In the genomic region with DNA sequence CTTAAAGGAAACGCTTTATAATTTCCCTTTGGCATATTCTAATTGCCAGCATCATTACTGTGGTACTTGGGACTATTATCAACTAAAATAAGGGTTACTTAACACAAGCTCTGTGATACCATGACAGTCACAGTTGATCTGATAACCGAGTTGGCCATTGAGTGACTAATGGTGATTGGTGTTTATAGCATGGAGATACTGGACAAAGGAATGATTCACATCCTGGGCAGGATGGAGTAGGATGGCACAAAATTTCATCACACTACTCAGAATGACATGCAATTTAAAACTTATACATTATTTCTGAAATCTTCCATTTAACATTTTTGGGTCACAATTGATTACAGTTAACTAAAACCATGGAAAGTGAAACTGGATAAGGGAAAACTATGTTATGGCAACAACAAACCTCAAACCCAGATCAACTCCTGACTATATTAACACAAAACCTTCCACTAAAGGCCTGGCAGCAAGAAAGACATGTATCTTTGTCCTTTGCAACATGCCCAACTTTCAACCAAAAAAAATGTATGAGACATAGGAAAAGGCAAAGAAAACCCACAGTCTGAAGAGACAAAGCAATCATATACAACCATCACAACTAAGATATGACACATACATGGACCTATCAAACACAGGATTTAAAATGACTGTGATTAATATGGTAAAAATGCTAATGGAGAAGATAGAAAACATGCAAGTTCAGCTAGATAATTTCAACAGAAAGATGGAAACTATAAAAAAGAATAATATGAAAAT, we compare ENCODE assay signal across 20 cellular contexts.
A peak's percentile ranks its signal among the peaks of the same experiment; 100 is the strongest.
DNase-seq lines count a peak whose midpoint lies in the region; ATAC-seq, FAIRE-seq and TF ChIP-seq lines count a peak whose summit lies in the region.
"Had no signal": no experiment of that assay in that cellular context is flagged by ENCODE, and none has a peak within 500 bp of the region (broad histone marks: within the 10 kb centered on the region; RNA-seq: fewer than 3 reads in every experiment).

No MANE protein-coding gene starts in this region.

- no peak overlapping the region for H4K91ac ChIP-seq in IMR-90 (ENCODE audit: insufficient read depth, low read depth, low read length)

- no peaks in the 10 kb centered on the region for H3K79me1 ChIP-seq in IMR-90 (ENCODE audit: low read depth in 1 of 2, low read length in 2 of 2)

- H3K9me3 ChIP-seq in A549 = no peaks in the 10 kb centered on the region; the same call in 1 of the 3 replicates
- H3K9me3 ChIP-seq in IMR-90 (ENCODE audit: control insufficient read depth, insufficient read depth, low read length) = peaks cover 2% of the 10 kb centered on the region; the same call in 1 of the 2 replicates
- H3K9me3 ChIP-seq: testis had no signal

- no peak overlapping the region for H2BK20ac ChIP-seq in IMR-90 (ENCODE audit: low read depth, low read length)

- H3K27ac ChIP-seq in A549 = 0 out of 6 replicates have a peak overlapping the region, but pooled peaks of 1 of the 2 experiments have one; percentile 23
- no peak overlapping the region for H3K27ac ChIP-seq in IMR-90 (ENCODE audit: insufficient read depth, low read length)
- peak overlapping the region; percentile 69 for H3K27ac ChIP-seq in brain microvascular endothelial cell
- H3K27ac ChIP-seq in foreskin keratinocyte = peak overlapping the region; percentile 64
- H3K27ac ChIP-seq: cardiac muscle cell, esophagus muscularis mucosa, testis had no signal

- no peak overlapping the region for H3K4me2 ChIP-seq in A549
- H3K4me2 ChIP-seq in IMR-90 (ENCODE audit: low read depth, low read length) = no peak overlapping the region

- peaks cover 2% of the 10 kb centered on the region for H3K27me3 ChIP-seq in IMR-90 (ENCODE audit: control insufficient read depth, insufficient read depth, low read length)
- H3K27me3 ChIP-seq in brain microvascular endothelial cell (replicated peaks) = no peaks in the 10 kb centered on the region
- H3K27me3 ChIP-seq in foreskin keratinocyte = peaks cover under 1% of the 10 kb centered on the region
- H3K27me3 ChIP-seq: cardiac muscle cell, esophagus muscularis mucosa, testis had no signal

- no peak overlapping the region for H3K4ac ChIP-seq in IMR-90 (ENCODE audit: low read depth, low read length)

- TF ChIP-seq POLR2A in A549 (IDR thresholded peaks at IDR 0.05; ENCODE audit: low read length) (no peak), IMR-90 (IDR thresholded peaks at IDR 0.05; ENCODE audit: low read depth, low read length) (no peak)

- H2AK9ac ChIP-seq in IMR-90 (replicated peaks; ENCODE audit: low read depth, low read length, poor library complexity) = no peak overlapping the region

- 41% methylated on average over 2 of the region's 2 CpGs for WGBS in A549 (ENCODE audit: missing lambda C conversion rate)
- WGBS in IMR-90 (ENCODE audit: extremely low coverage in 2 of 2, insufficient read length in 1 of 2), 2 experiments = no CpG with 5 or more reads among the region's 2 CpGs

- H3K4me3 ChIP-seq in A549 (no peak overlapping the region), IMR-90 (ENCODE audit: insufficient read depth, low read depth, low read length) (no peak overlapping the region), brain microvascular endothelial cell (ENCODE audit: low read depth, low read length) (no peak overlapping the region)
- H3K4me3 ChIP-seq: cardiac muscle cell, esophagus muscularis mucosa, testis had no signal

- no peaks in the 10 kb centered on the region for H4K20me1 ChIP-seq in IMR-90 (ENCODE audit: insufficient read depth, low read length)

- ATAC-seq in A549 (no peak; a peak in 1 of 6 replicates), IMR-90 (ENCODE audit: low read depth) (no peak), foreskin keratinocyte (peak; percentile 90), HG02798 (IDR thresholded peaks at IDR 0.05; ENCODE audit: poor library complexity, unreplicated experiment) (no peak)
- ATAC-seq: activated T-helper 17 cell treated with anti-CD3 and anti-CD28 coated beads, Interleukin-2, amount 50 U/mL, for 72 hours; natural killer cell treated with Interleukin-12 subunit alpha and Interleukin-12 subunit beta and Interleukin-15 and Interleukin-18, amount 100 ng/mL, for 72 hours had no signal

- POLR2A ChIA-PET in A549 (lab: Yijun Ruan, JAX) = interaction anchor here (0.9 kb wide), 1 partner anchor 207 kb away, joined by 4 read pairs; no protein-coding TSS in a partner anchor
- POLR2A ChIA-PET in IMR-90 (lab: Charles Lee; ENCODE audit: unreplicated experiment) = no interaction called here

- no peak overlapping the region for H3K18ac ChIP-seq in IMR-90 (ENCODE audit: low read depth, low read length)

- no peaks in the 10 kb centered on the region for H3K9me1 ChIP-seq in IMR-90 (ENCODE audit: insufficient read depth, low read length)

- no peak for TF ChIP-seq CTCF in A549 (IDR thresholded peaks at IDR 0.05)
- no peak for TF ChIP-seq CTCF in IMR-90 (conservative IDR thresholded peaks at IDR 0.05; ENCODE audit: low read depth, low read length)
- no peak for TF ChIP-seq CTCF in brain microvascular endothelial cell (IDR thresholded peaks at IDR 0.05; ENCODE audit: low read depth, low read length, missing control alignments)
- TF ChIP-seq CTCF in foreskin keratinocyte (conservative IDR thresholded peaks at IDR 0.05) = no peak

- H2BK5ac ChIP-seq in IMR-90 (ENCODE audit: low read depth, low read length, poor library complexity, severe bottlenecking) = no peak overlapping the region

- H4K5ac ChIP-seq in IMR-90 (ENCODE audit: low read depth, low read length) = no peak overlapping the region

- TF ChIP-seq EP300 in A549 (IDR thresholded peaks at IDR 0.05) = no peak

- no peak overlapping the region; a peak in 1 of 4 replicates for H4K8ac ChIP-seq in IMR-90 (ENCODE audit: low read depth in 2 of 2, low read length in 2 of 2)

- no peak overlapping the region for H3K23ac ChIP-seq in IMR-90 (ENCODE audit: low read depth, low read length)

- BruUV-seq in IMR-90 (replicated peaks; lab: Mats Ljungman, UMichigan) = no TSS peak

- no peak overlapping the region for H2BK15ac ChIP-seq in IMR-90 (ENCODE audit: low read depth, low read length)

- intact Hi-C loops in IMR-90 (cut with micrococcal nuclease) = no loop called here

- H3K9ac ChIP-seq in IMR-90 (ENCODE audit: low read depth, low read length) = no peak overlapping the region

- TF ChIP-seq RAD21 in A549 (conservative IDR thresholded peaks at IDR 0.05 in 1 of 2, IDR thresholded peaks at IDR 0.05 in 1 of 2) = no peak
- TF ChIP-seq RAD21 in IMR-90 (IDR thresholded peaks at IDR 0.05; ENCODE audit: low read length) = no peak

- H3K36me3 ChIP-seq in IMR-90 (ENCODE audit: control insufficient read depth, insufficient read depth, low read length) (no peaks in the 10 kb centered on the region), brain microvascular endothelial cell (replicated peaks) (no peaks in the 10 kb centered on the region)
- H3K36me3 ChIP-seq: cardiac muscle cell, esophagus muscularis mucosa had no signal

- H3K56ac ChIP-seq in IMR-90 (ENCODE audit: extremely low read depth, insufficient read depth, low read length) = no peak overlapping the region

- H3K14ac ChIP-seq in IMR-90 (replicated peaks; ENCODE audit: low read depth, low read length) = no peak overlapping the region

- CTCF ChIA-PET in A549 (lab: Yijun Ruan, JAX) = no interaction called here
- CTCF ChIA-PET in IMR-90 (lab: Yijun Ruan, JAX) = no interaction called here

- in situ Hi-C loops in IMR-90 (cut with MboI; ENCODE audit: low sequenced_read_pairs) (no loop called here), brain microvascular endothelial cell (cut with HindIII; ENCODE audit: low pct_ligation_motif_present, low sequenced_read_pairs) (no loop called here)

- H2BK120ac ChIP-seq in IMR-90 (ENCODE audit: low read depth, low read length) = no peak overlapping the region

- H2AK5ac ChIP-seq in IMR-90 (ENCODE audit: low read depth, low read length) = no peak overlapping the region

- H3K4me1 ChIP-seq in A549 (0 out of 3 replicates have a peak, but pooled peaks cover 4% of the 10 kb centered on the region), IMR-90 (ENCODE audit: control insufficient read depth, insufficient read depth, low read length) (no peaks in the 10 kb centered on the region), foreskin keratinocyte (peaks cover 22% of the 10 kb centered on the region)
- H3K4me1 ChIP-seq: esophagus muscularis mucosa, testis had no signal

- dilution Hi-C loops in IMR-90 (cut with HindIII; ENCODE audit: low sequenced_read_pairs, unreplicated experiment) = no loop called here

- peak in 1 of 2 experiments; percentile 17 for DNase-seq in A549 (ENCODE audit: low read depth in 1 of 2, low spot score in 1 of 2)
- peak; percentile 36 for DNase-seq in IMR-90
- DNase-seq in brain microvascular endothelial cell = peak; percentile 38
- peak; percentile 65 to 79 for DNase-seq in foreskin keratinocyte
- no peak for DNase-seq in cerebellar nuclear complex (lab: John Stamatoyannopoulos, UW)
- DNase-seq in activated CD4-positive, CD25-positive, alpha-beta regulatory T cell treated with anti-CD3 and anti-CD28 coated beads, Interleukin-2, amount 50 U/mL, for 72 hours = no peak
- no peak for DNase-seq in NCI-H748 treated with DMSO at 0.1 percent for 48 hours (lab: John Stamatoyannopoulos, UW)
- DNase-seq: activated CD4-positive, CD25-positive, alpha-beta regulatory T cell; CD4-positive, alpha-beta T cell; DMS53; MV-4-11; NCI-H524 treated with DMSO at 0.1 percent for 48 hours; T-helper 2 cell; testis had no signal

- FAIRE-seq in A549 (lab: Jason Lieb, UNC) = peak; percentile 36
- FAIRE-seq: islet of Langerhans had no signal

- H2AFZ ChIP-seq in IMR-90 (replicated peaks; ENCODE audit: low read length, poor library complexity) = no peak overlapping the region

TF ChIP-seq in A549, 52 proteins besides CTCF, POLR2A, EP300 and RAD21 (continues in another document):
- no peak for TF ChIP-seq MAZ (IDR thresholded peaks at IDR 0.05; ENCODE audit: borderline replicate concordance, low read depth, low read length)
- no peak for TF ChIP-seq BHLHE40 (IDR thresholded peaks at IDR 0.05; ENCODE audit: low read depth, low read length)
- no peak for TF ChIP-seq FOSL2 (IDR thresholded peaks at IDR 0.05)
- no peak for TF ChIP-seq FOSL2 (CRISPR knock-in tag; IDR thresholded peaks at IDR 0.05)
- no peak for TF ChIP-seq NFE2L2 (conservative IDR thresholded peaks at IDR 0.05; ENCODE audit: low read length)
- no peak for TF ChIP-seq HOXA7 (CRISPR knock-in tag; IDR thresholded peaks at IDR 0.05)
- no peak for TF ChIP-seq EHF (CRISPR knock-in tag; IDR thresholded peaks at IDR 0.05)
- TF ChIP-seq RNF2 (IDR thresholded peaks at IDR 0.05; ENCODE audit: borderline replicate concordance, low read depth) = no peak

TF ChIP-seq in IMR-90, 13 proteins besides CTCF, POLR2A, EP300 and RAD21 (continues in another document):
- TF ChIP-seq BHLHE40 (IDR thresholded peaks at IDR 0.05; ENCODE audit: low read depth, low read length) (no peak), CEBPB (IDR thresholded peaks at IDR 0.05; ENCODE audit: low read depth, low read length) (peak; percentile 58; the same call in 1 of the 2 replicates)
- TF ChIP-seq, protein P1, sequence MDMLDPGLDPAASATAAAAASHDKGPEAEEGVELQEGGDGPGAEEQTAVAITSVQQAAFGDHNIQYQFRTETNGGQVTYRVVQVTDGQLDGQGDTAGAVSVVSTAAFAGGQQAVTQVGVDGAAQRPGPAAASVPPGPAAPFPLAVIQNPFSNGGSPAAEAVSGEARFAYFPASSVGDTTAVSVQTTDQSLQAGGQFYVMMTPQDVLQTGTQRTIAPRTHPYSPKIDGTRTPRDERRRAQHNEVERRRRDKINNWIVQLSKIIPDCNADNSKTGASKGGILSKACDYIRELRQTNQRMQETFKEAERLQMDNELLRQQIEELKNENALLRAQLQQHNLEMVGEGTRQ (IDR thresholded peaks at IDR 0.05; ENCODE audit: low read depth, low read length) = no peak

Comparison
In these comparisons a context has a peak if more than half of its experiments do, and no peak if none do; other contexts are left out.
1. DNase-seq: peak in IMR-90 (single experiment), brain microvascular endothelial cell (single experiment) and foreskin keratinocyte (2 of 2); none in cerebellar nuclear complex (0 of 2), activated CD4-positive, CD25-positive, alpha-beta regulatory T cell treated with anti-CD3 and anti-CD28 coated beads, Interleukin-2, amount 50 U/mL, for 72 hours (single experiment) and NCI-H748 treated with DMSO at 0.1 percent for 48 hours (single experiment).